ENCODE assay signal across 1 cellular context in genomic region chr11:7611411-7611810, GRCh38.
TF ChIP-seq lines count a peak whose summit lies in the region.

No MANE protein-coding gene starts in this region.

TF ChIP-seq in IMR-90, 13 proteins besides CTCF, POLR2A, EP300 and RAD21 (continued from another document):
- TF ChIP-seq ELK1 (IDR thresholded peaks at IDR 0.05; ENCODE audit: borderline replicate concordance, low read depth, low read length) (no peak), MXI1 (IDR thresholded peaks at IDR 0.05; ENCODE audit: borderline replicate concordance, low read depth, low read length) (no peak), USF2 (IDR thresholded peaks at IDR 0.05; ENCODE audit: low read depth, low read length) (no peak), RFX5 (IDR thresholded peaks at IDR 0.05; ENCODE audit: low read depth, low read length) (no peak), CEBPB (IDR thresholded peaks at IDR 0.05; ENCODE audit: low read depth, low read length) (no peak)
